ENCODE assay signal across 14 cellular contexts in the genomic region with DNA sequence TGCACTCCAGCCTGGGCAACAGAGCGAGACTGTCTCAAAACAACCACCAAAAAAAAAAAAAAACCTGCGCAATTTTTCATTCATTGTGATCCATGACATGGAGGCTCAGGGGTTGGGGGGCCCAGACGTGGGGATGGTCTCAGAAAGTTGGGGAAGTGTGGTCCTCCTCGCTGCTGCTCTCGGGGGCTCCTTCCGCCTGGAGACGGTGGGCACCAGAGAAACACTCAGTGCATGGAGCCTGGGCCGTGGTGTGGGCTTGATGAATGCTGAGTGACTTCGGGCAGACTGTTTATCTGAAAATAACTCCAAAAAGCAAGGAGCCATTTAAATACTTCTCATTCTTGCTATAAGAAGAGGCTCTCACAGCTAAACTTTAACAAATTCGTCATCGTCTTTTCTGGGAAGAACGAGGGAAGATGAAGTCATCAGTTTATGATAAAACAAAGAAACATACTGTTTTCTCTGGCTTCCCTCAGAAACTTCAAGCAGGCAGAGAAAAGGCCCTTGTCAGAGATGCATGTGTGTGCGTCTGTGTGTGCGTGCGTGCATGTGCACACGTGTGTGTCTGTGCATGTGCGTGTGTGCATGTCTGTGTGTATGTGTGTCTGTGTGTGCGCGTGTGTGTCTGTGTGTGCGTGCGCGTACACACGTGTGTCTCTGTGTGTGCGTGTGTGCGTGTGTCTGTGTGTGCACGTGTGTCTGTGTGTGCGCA. TPM values are rescaled to one million over a fixed set of nuclear protein-coding genes. Genes with fewer than 3 reads are reported as not detected.
DNase-seq lines count a peak whose midpoint lies in the region; ATAC-seq, FAIRE-seq and TF ChIP-seq lines count a peak whose summit lies in the region.
"Had no signal": no experiment of that assay in that cellular context is flagged by ENCODE, and none has a peak within 500 bp of the region (broad histone marks: within the 10 kb centered on the region; RNA-seq: fewer than 3 reads in every experiment).

No MANE protein-coding gene starts in this region.

- DNase-seq in Caki2 (ENCODE audit: low read depth) (peak; percentile 69), astrocyte (ENCODE audit: low read depth) (peak; percentile 88), foreskin melanocyte (peak; percentile 98), osteocyte (ENCODE audit: extremely low spot score, unreplicated experiment) (peak; percentile 80), NCI-H187 (lab: John Stamatoyannopoulos, UW) (no peak), GF-D8 (lab: John Stamatoyannopoulos, UW) (no peak)
- DNase-seq in activated CD8-positive, alpha-beta memory T cell treated with anti-CD3 and anti-CD28 coated beads, Interleukin-2, amount 50 U/mL, for 48 hours: no peak
- DNase-seq: activated naive CD8-positive, alpha-beta T cell treated with anti-CD3 and anti-CD28 coated beads, Interleukin-2, amount 10 ng/mL, durations not matched to agents 7 days and 5 days; left lung; upper lobe of right lung; WERI-Rb-1 had no signal

- no peaks in the 10 kb centered on the region for H3K36me3 ChIP-seq in astrocyte (ENCODE audit: insufficient read depth, low read length)
- H3K36me3 ChIP-seq: left lung, SJSA1, upper lobe of right lung, WERI-Rb-1 had no signal

- H3K27ac Mint-ChIP-seq in astrocyte (ENCODE audit: unreplicated experiment) (peak overlapping the region; percentile 13), osteocyte (ENCODE audit: unreplicated experiment) (no peak overlapping the region)
- H3K27ac Mint-ChIP-seq: activated naive CD8-positive, alpha-beta T cell treated with anti-CD3 and anti-CD28 coated beads, Interleukin-2, amount 10 ng/mL, durations not matched to agents 7 days and 5 days had no signal

- H3K4me3 ChIP-seq in astrocyte (ENCODE audit: insufficient read depth, low read depth, low read length): no peak overlapping the region
- H3K4me3 ChIP-seq: left lung, SJSA1, upper lobe of right lung had no signal

- H3K27me3 Mint-ChIP-seq in astrocyte (ENCODE audit: low read depth, unreplicated experiment) (peaks cover 10% of the 10 kb centered on the region), osteocyte (ENCODE audit: unreplicated experiment) (peaks cover 2% of the 10 kb centered on the region)
- H3K27me3 Mint-ChIP-seq: activated naive CD8-positive, alpha-beta T cell treated with anti-CD3 and anti-CD28 coated beads, Interleukin-2, amount 10 ng/mL, durations not matched to agents 7 days and 5 days had no signal

- H3K4me3 Mint-ChIP-seq in astrocyte (ENCODE audit: unreplicated experiment) (no peak overlapping the region), osteocyte (ENCODE audit: unreplicated experiment) (no peak overlapping the region)
- H3K4me3 Mint-ChIP-seq: activated naive CD8-positive, alpha-beta T cell treated with anti-CD3 and anti-CD28 coated beads, Interleukin-2, amount 10 ng/mL, durations not matched to agents 7 days and 5 days had no signal

- H3K4me1 ChIP-seq in astrocyte (ENCODE audit: insufficient read depth, low read length): peaks cover 4% of the 10 kb centered on the region
- H3K4me1 ChIP-seq: left lung, upper lobe of right lung had no signal

- FAIRE-seq in astrocyte (lab: Jason Lieb, UNC): no peak

- H3K9ac ChIP-seq in astrocyte (ENCODE audit: low read length): no peak overlapping the region

- H3K9me3 Mint-ChIP-seq in astrocyte (ENCODE audit: unreplicated experiment) (no peaks in the 10 kb centered on the region), osteocyte (ENCODE audit: unreplicated experiment) (no peaks in the 10 kb centered on the region)
- H3K9me3 Mint-ChIP-seq: activated naive CD8-positive, alpha-beta T cell treated with anti-CD3 and anti-CD28 coated beads, Interleukin-2, amount 10 ng/mL, durations not matched to agents 7 days and 5 days had no signal

- no peaks in the 10 kb centered on the region for H3K79me2 ChIP-seq in astrocyte (ENCODE audit: insufficient read depth, low read length)

- no peaks in the 10 kb centered on the region for H4K20me1 ChIP-seq in astrocyte (ENCODE audit: insufficient read depth, low read length)

- in situ Hi-C loops in Caki2 (cut with HindIII; ENCODE audit: low pct_unique_long_range_greater_than_20kb, low sequenced_read_pairs): no loop called here

- H3K4me2 ChIP-seq in astrocyte (ENCODE audit: low read length): peak overlapping the region; percentile 36

- H3K36me3 Mint-ChIP-seq in astrocyte (ENCODE audit: low read depth, unreplicated experiment) (no peaks in the 10 kb centered on the region), osteocyte (ENCODE audit: unreplicated experiment) (no peaks in the 10 kb centered on the region)
- H3K36me3 Mint-ChIP-seq: activated naive CD8-positive, alpha-beta T cell treated with anti-CD3 and anti-CD28 coated beads, Interleukin-2, amount 10 ng/mL, durations not matched to agents 7 days and 5 days had no signal

- TF ChIP-seq CTCF in astrocyte (IDR thresholded peaks at IDR 0.05; ENCODE audit: insufficient read depth, low read depth, low read length): no peak
- TF ChIP-seq CTCF in osteocyte (IDR thresholded peaks at IDR 0.05): no peak

- no peaks in the 10 kb centered on the region for H3K27me3 ChIP-seq in astrocyte (ENCODE audit: insufficient read depth, low read length)
- H3K27me3 ChIP-seq: SJSA1 had no signal

- H3K27ac ChIP-seq in astrocyte (ENCODE audit: low read depth, low read length): no peak overlapping the region
- H3K27ac ChIP-seq: left lung, SJSA1, upper lobe of right lung, WERI-Rb-1 had no signal

- H2AFZ ChIP-seq in astrocyte (ENCODE audit: low read depth, low read length): peak overlapping the region; percentile 34

- peaks cover 7% of the 10 kb centered on the region for H3K4me1 Mint-ChIP-seq in astrocyte (ENCODE audit: low read depth, unreplicated experiment)
- peaks cover 16% of the 10 kb centered on the region for H3K4me1 Mint-ChIP-seq in osteocyte (ENCODE audit: unreplicated experiment)
- H3K4me1 Mint-ChIP-seq: activated naive CD8-positive, alpha-beta T cell treated with anti-CD3 and anti-CD28 coated beads, Interleukin-2, amount 10 ng/mL, durations not matched to agents 7 days and 5 days had no signal

- ATAC-seq in HG02642 (IDR thresholded peaks at IDR 0.05; ENCODE audit: poor library complexity, unreplicated experiment): no peak
- ATAC-seq: left lung, upper lobe of right lung had no signal

- no peaks in the 10 kb centered on the region for H3K9me3 ChIP-seq in astrocyte (ENCODE audit: insufficient read depth, low read depth, low read length)
- H3K9me3 ChIP-seq: left lung, SJSA1, upper lobe of right lung had no signal

RNA-seq across cellular contexts. Expression of gene RASGEF1C, which starts 35.0 kb away (rescaled TPM):
- total RNA-seq in Caki2 (2014; rRNA removed; shearing (Covaris generic); ENCODE audit: low replicate concordance): 0.64 TPM in 1 of 2 replicates, not detected in the other
- total RNA-seq in astrocyte: 0.22 and 0.41 TPM in 2 replicates
- total RNA-seq in osteocyte: not detected in 2 replicates
- total RNA-seq: activated naive CD8-positive, alpha-beta T cell treated with anti-CD3 and anti-CD28 coated beads, Interleukin-2, amount 10 ng/mL, durations not matched to agents 7 days and 5 days; dermis microvascular lymphatic vessel endothelial cell; left lung; SJSA1; upper lobe of right lung had no signal

Comparison
In these comparisons a context has a peak if more than half of its experiments do, and no peak if none do; other contexts are left out.
1. DNase-seq: peak in Caki2 (single experiment), astrocyte (single experiment), foreskin melanocyte (single experiment) and osteocyte (single experiment); none in NCI-H187 (0 of 2), GF-D8 (single experiment) and activated CD8-positive, alpha-beta memory T cell treated with anti-CD3 and anti-CD28 coated beads, Interleukin-2, amount 50 U/mL, for 48 hours (single experiment).